ENCODE assay signal across 8 cellular contexts in the genomic region with DNA sequence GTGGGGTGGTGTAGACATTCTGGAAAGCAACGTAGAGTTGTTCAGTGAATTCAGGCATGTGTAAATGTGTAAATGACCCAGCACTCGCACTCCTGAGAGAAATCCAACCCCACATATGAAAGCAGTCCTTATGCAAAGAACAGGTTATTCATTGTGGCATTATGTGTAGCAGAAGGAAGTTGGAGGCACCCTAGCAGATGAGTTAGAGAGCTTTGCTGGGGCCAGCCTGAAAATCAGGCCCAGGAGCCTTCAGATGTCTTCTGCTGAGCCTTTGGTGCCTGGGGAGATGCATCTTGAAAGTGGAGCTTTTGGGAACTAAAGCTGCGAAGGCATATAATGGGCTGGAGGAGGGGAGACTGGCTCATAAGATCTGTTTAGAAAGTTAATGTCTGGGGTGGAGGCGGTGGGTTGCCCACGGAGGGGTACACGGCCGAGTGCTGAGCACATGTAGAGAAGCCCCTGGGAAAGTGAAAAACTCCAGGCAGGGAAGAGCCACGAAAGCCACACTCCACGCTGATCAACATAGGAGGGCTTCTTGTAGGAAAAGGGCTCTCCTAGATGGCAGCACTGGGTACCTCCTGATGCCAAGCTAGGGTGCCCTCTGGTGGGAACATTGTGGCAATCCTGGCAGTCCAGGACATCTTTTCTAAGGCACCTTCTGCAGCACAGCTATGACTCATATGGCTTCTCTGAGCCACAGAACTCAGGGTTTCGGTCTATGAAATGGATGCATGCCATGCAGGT. TPM values are rescaled to one million over a fixed set of nuclear protein-coding genes. Genes with fewer than 3 reads are reported as not detected.
DNase-seq lines count a peak whose midpoint lies in the region; ATAC-seq, FAIRE-seq and TF ChIP-seq lines count a peak whose summit lies in the region.

No MANE protein-coding gene starts in this region.

- H3K79me2 ChIP-seq in mammary epithelial cell (ENCODE audit: insufficient read depth, low read length): no peaks in the 10 kb centered on the region
- no peaks in the 10 kb centered on the region for H3K79me2 ChIP-seq in keratinocyte (ENCODE audit: control insufficient read depth, insufficient read depth, low read length)

- intact Hi-C loops in mammary epithelial cell (cut with micrococcal nuclease): loop anchor here (1.0 to 2.0 kb wide), 10 partner anchors 45 to 553 kb away; a partner anchor contains a TSS

- H3K27ac ChIP-seq in mammary epithelial cell (ENCODE audit: insufficient read depth, low read depth, low read length) (peak overlapping the region; percentile 56), keratinocyte (ENCODE audit: control insufficient read depth, insufficient read depth, low read length) (no peak overlapping the region)

- peak; percentile 55 for DNase-seq in AG04449 (ENCODE audit: low read depth, low spot score)
- DNase-seq in NCI-H2196 (lab: John Stamatoyannopoulos, UW; ENCODE audit: unreplicated experiment): peak; percentile 87
- DNase-seq in mammary epithelial cell: peak; percentile 97
- peak; percentile 98 for DNase-seq in keratinocyte (ENCODE audit: low read depth, low spot score)
- DNase-seq in stimulated activated CD4-positive, alpha-beta T cell treated with anti-CD3 and anti-CD28 coated beads, Interleukin-2, amount 100 ng/mL, for 24 hours: peak; percentile 75 to 80

- H2AFZ ChIP-seq in mammary epithelial cell (ENCODE audit: low read depth, low read length): peak overlapping the region; percentile 60
- no peak overlapping the region for H2AFZ ChIP-seq in keratinocyte (ENCODE audit: control insufficient read depth, low read length)

- H3K4me2 ChIP-seq in mammary epithelial cell (ENCODE audit: insufficient read depth, low read depth, low read length) (no peak overlapping the region), keratinocyte (ENCODE audit: control insufficient read depth, extremely low read depth, insufficient read depth, low read depth, low read length) (peak overlapping the region; percentile 29)

- H3K36me3 ChIP-seq in mammary epithelial cell (ENCODE audit: insufficient read depth, low read length) (no peaks in the 10 kb centered on the region), keratinocyte (ENCODE audit: control insufficient read depth in 2 of 2, extremely low read depth in 1 of 2, insufficient read depth in 2 of 2, low read length in 2 of 2) (no peaks in the 10 kb centered on the region)

- no peaks in the 10 kb centered on the region for H3K27me3 ChIP-seq in mammary epithelial cell (ENCODE audit: insufficient read depth, low read length)
- H3K27me3 ChIP-seq in keratinocyte (ENCODE audit: control insufficient read depth, extremely low read depth, insufficient read depth, low read length): peaks cover 4% of the 10 kb centered on the region

- H3K4me3 ChIP-seq in AG04449 (ENCODE audit: low read depth, low read length) (no peak overlapping the region), WI38 (ENCODE audit: low read depth, low read length) (no peak overlapping the region), mammary epithelial cell (replicated peaks in 1 of 3; ENCODE audit: insufficient read depth in 1 of 3, low read depth in 2 of 3, low read length in 3 of 3) (no peak overlapping the region), keratinocyte (ENCODE audit: control insufficient read depth in 2 of 3, extremely low read depth in 1 of 3, insufficient read depth in 2 of 3, low read depth in 1 of 3, low read length in 3 of 3) (no peak overlapping the region)

- peaks cover 15% of the 10 kb centered on the region for H3K4me1 ChIP-seq in mammary epithelial cell (ENCODE audit: insufficient read depth, low read length)
- peaks cover 13% of the 10 kb centered on the region for H3K4me1 ChIP-seq in keratinocyte (ENCODE audit: control insufficient read depth, extremely low read depth, insufficient read depth, low read length)

- H3K9me1 ChIP-seq in keratinocyte (ENCODE audit: control insufficient read depth, extremely low read depth, insufficient read depth, low read length): no peaks in the 10 kb centered on the region

- H3K9ac ChIP-seq in mammary epithelial cell (ENCODE audit: insufficient read depth, low read length): no peak overlapping the region
- H3K9ac ChIP-seq in keratinocyte (ENCODE audit: control insufficient read depth, extremely low read depth, insufficient read depth, low read length): no peak overlapping the region

- in situ Hi-C loops in mammary epithelial cell (cut with MboI; ENCODE audit: low sequenced_read_pairs in 2 of 2): loop anchor here in 1 of 2 donors (5.0 kb wide), 3 partner anchors 45 to 170 kb away; no protein-coding TSS in a partner anchor

- BruUV-seq in mammary epithelial cell (replicated peaks; lab: Mats Ljungman, UMichigan): no TSS peak

- 45% methylated on average over 8 of the region's 10 CpGs for WGBS in mammary epithelial cell (ENCODE audit: low coverage, missing lambda C conversion rate)

- TF ChIP-seq CTCF in AG04449 (IDR thresholded peaks at IDR 0.05; ENCODE audit: insufficient read depth, low read length, missing control alignments) (peak; percentile 98), WI38 (IDR thresholded peaks at IDR 0.05; ENCODE audit: low read depth, low read length) (peak; percentile 87), mammary epithelial cell (conservative IDR thresholded peaks at IDR 0.05 in 1 of 2, IDR thresholded peaks at IDR 0.05 in 1 of 2; ENCODE audit: extremely low read depth in 1 of 2, insufficient read depth in 1 of 2, low read depth in 1 of 2, low read length in 2 of 2) (peak; percentile 99 to 100), keratinocyte (optimal IDR thresholded peaks at IDR 0.05 in 1 of 3, IDR thresholded peaks at IDR 0.05 in 1 of 3, conservative IDR thresholded peaks at IDR 0.05 in 1 of 3; ENCODE audit: extremely low read depth in 1 of 3, insufficient read depth in 2 of 3, low read length in 3 of 3) (peak; percentile 98 to 100 (median 100))

- H4K20me1 ChIP-seq in mammary epithelial cell (ENCODE audit: insufficient read depth, low read length): no peaks in the 10 kb centered on the region
- H4K20me1 ChIP-seq in keratinocyte (ENCODE audit: control insufficient read depth, extremely low read depth, insufficient read depth, low read length): no peaks in the 10 kb centered on the region

- CTCF ChIA-PET in AG04449 (lab: Yijun Ruan, JAX): interaction anchor here (0.5 to 12.4 kb wide), 55 partner anchors 10 to 679 kb away, joined by 3 to 182 read pairs (median 6); a partner anchor contains a TSS
- CTCF ChIA-PET in mammary epithelial cell (lab: Charles Lee; ENCODE audit: low non-redundant PET): interaction anchor here (0.6 to 1.0 kb wide), 12 partner anchors 12 to 553 kb away, joined by 3 to 13 read pairs (median 6); no protein-coding TSS in a partner anchor

- H3K9me3 ChIP-seq in mammary epithelial cell (replicated peaks; ENCODE audit: insufficient read depth, low read length) (no peaks in the 10 kb centered on the region), keratinocyte (ENCODE audit: control insufficient read depth, low read depth, low read length) (no peaks in the 10 kb centered on the region)

- POLR2A ChIA-PET in AG04449 (lab: Yijun Ruan, JAX): no interaction called here

- peak; percentile 94 for ATAC-seq in GM18867 (IDR thresholded peaks at IDR 0.05; ENCODE audit: unreplicated experiment)
- peak; percentile 92 for ATAC-seq in HG03135 (IDR thresholded peaks at IDR 0.05; ENCODE audit: unreplicated experiment)

- FAIRE-seq in keratinocyte (lab: Jason Lieb, UNC): peak; percentile 100

- dilution Hi-C loops in mammary epithelial cell (cut with HindIII; ENCODE audit: low sequenced_read_pairs): loop anchor here (5.0 kb wide), 2 partner anchors 40 to 90 kb away; no protein-coding TSS in a partner anchor
- dilution Hi-C loops in keratinocyte (cut with MboI; ENCODE audit: extremely low pct_ligation_motif_present, low sequenced_read_pairs): no loop called here

RNA-seq across cellular contexts. Expression of a gene that starts 6.1 kb away (rescaled TPM):
- total RNA-seq in mammary epithelial cell: 1 to 10 TPM in 1 of 2 donors, not detected in 1; 9.0 TPM
- polyA plus RNA-seq in mammary epithelial cell (0.07 TPM), keratinocyte (not detected in 3 replicates)
- polyA minus RNA-seq in mammary epithelial cell (not detected), keratinocyte (not detected in 3 replicates)
- polyA plus RNA-seq in keratinocyte (2011; ENCODE audit: low read depth): not detected
- not detected in 2 replicates for polyA plus RNA-seq in keratinocyte (2011; cell fraction: cytosol; rRNA removed)
- polyA plus RNA-seq in keratinocyte (2011; cell fraction: nucleus; rRNA removed): not detected in 2 replicates
- polyA plus RNA-seq in keratinocyte (2012; ENCODE audit: low replicate concordance): not detected in 2 replicates
- not detected for polyA minus RNA-seq in keratinocyte (2011; cell fraction: cytosol; rRNA and poly(A)+ RNA removed)
- not detected in 2 replicates for polyA minus RNA-seq in keratinocyte (2011; cell fraction: nucleus; rRNA and poly(A)+ RNA removed)

RNA-seq across cellular contexts. Expression of a gene that starts 35.9 kb away (rescaled TPM):
- 100 to 1,000 TPM; 176 to 903 TPM for total RNA-seq in mammary epithelial cell
- 90.5 TPM for polyA plus RNA-seq in mammary epithelial cell
- 21.9 TPM for polyA minus RNA-seq in mammary epithelial cell
- 0.03 to 0.15 TPM in 2 of 3 replicates, not detected in the other for polyA plus RNA-seq in keratinocyte
- 0.96 TPM for polyA plus RNA-seq in keratinocyte (2011; ENCODE audit: low read depth)
- 0.04 and 0.05 TPM in 2 replicates for polyA plus RNA-seq in keratinocyte (2011; cell fraction: cytosol; rRNA removed)
- polyA plus RNA-seq in keratinocyte (2011; cell fraction: nucleus; rRNA removed): 0.09 TPM in 1 of 2 replicates, not detected in the other
- polyA plus RNA-seq in keratinocyte (2012; ENCODE audit: low replicate concordance): 0.09 and 0.95 TPM in 2 replicates
- 0.20 TPM in 1 of 3 replicates, not detected in the others for polyA minus RNA-seq in keratinocyte
- not detected for polyA minus RNA-seq in keratinocyte (2011; cell fraction: cytosol; rRNA and poly(A)+ RNA removed)
- polyA minus RNA-seq in keratinocyte (2011; cell fraction: nucleus; rRNA and poly(A)+ RNA removed): not detected in 2 replicates

RNA-seq across cellular contexts. Expression of a gene that starts 40.0 kb away (rescaled TPM):
- total RNA-seq in mammary epithelial cell: not detected
- polyA plus RNA-seq in mammary epithelial cell (not detected), keratinocyte (not detected in 3 replicates)
- polyA minus RNA-seq in mammary epithelial cell (not detected), keratinocyte (not detected in 3 replicates)
- polyA plus RNA-seq in keratinocyte (2011; ENCODE audit: low read depth): not detected
- not detected in 2 replicates for polyA plus RNA-seq in keratinocyte (2011; cell fraction: cytosol; rRNA removed)
- not detected in 2 replicates for polyA plus RNA-seq in keratinocyte (2011; cell fraction: nucleus; rRNA removed)
- polyA plus RNA-seq in keratinocyte (2012; ENCODE audit: low replicate concordance): not detected in 2 replicates
- not detected for polyA minus RNA-seq in keratinocyte (2011; cell fraction: cytosol; rRNA and poly(A)+ RNA removed)
- not detected in 2 replicates for polyA minus RNA-seq in keratinocyte (2011; cell fraction: nucleus; rRNA and poly(A)+ RNA removed)

RNA-seq across cellular contexts. Expression of a gene that starts 52.8 kb away (rescaled TPM):
- 10 to 100 TPM in 1 of 2 donors, 1 to 10 TPM in 1; 6.3 to 34.9 TPM for total RNA-seq in mammary epithelial cell
- polyA plus RNA-seq in mammary epithelial cell: 8.6 TPM
- 0.72 TPM for polyA minus RNA-seq in mammary epithelial cell
- 0.03 TPM in 1 of 3 replicates, not detected in the others for polyA plus RNA-seq in keratinocyte
- not detected for polyA plus RNA-seq in keratinocyte (2011; ENCODE audit: low read depth)
- polyA plus RNA-seq in keratinocyte (2011; cell fraction: cytosol; rRNA removed): not detected in 2 replicates
- polyA plus RNA-seq in keratinocyte (2011; cell fraction: nucleus; rRNA removed): not detected in 2 replicates
- polyA plus RNA-seq in keratinocyte (2012; ENCODE audit: low replicate concordance): 0.20 TPM in 1 of 2 replicates, not detected in the other
- not detected in 3 replicates for polyA minus RNA-seq in keratinocyte
- not detected for polyA minus RNA-seq in keratinocyte (2011; cell fraction: cytosol; rRNA and poly(A)+ RNA removed)
- polyA minus RNA-seq in keratinocyte (2011; cell fraction: nucleus; rRNA and poly(A)+ RNA removed): not detected in 2 replicates

RNA-seq across cellular contexts. Expression of a gene that starts 58.2 kb away (rescaled TPM):
- under 1 TPM in 1 of 2 donors, not detected in 1; 0.14 TPM for total RNA-seq in mammary epithelial cell
- polyA plus RNA-seq in mammary epithelial cell: 0.08 TPM
- not detected for polyA minus RNA-seq in mammary epithelial cell
- polyA plus RNA-seq in keratinocyte: 0.05 to 0.13 TPM (median 0.10 TPM) in 3 replicates
- 0.50 TPM for polyA plus RNA-seq in keratinocyte (2011; ENCODE audit: low read depth)
- polyA plus RNA-seq in keratinocyte (2011; cell fraction: cytosol; rRNA removed): 0.02 and 0.08 TPM in 2 replicates
- 0.06 and 0.24 TPM in 2 replicates for polyA plus RNA-seq in keratinocyte (2011; cell fraction: nucleus; rRNA removed)
- 0.34 TPM in 1 of 2 replicates, not detected in the other for polyA plus RNA-seq in keratinocyte (2012; ENCODE audit: low replicate concordance)
- polyA minus RNA-seq in keratinocyte: 0.20 TPM in 1 of 3 replicates, not detected in the others
- not detected for polyA minus RNA-seq in keratinocyte (2011; cell fraction: cytosol; rRNA and poly(A)+ RNA removed)
- polyA minus RNA-seq in keratinocyte (2011; cell fraction: nucleus; rRNA and poly(A)+ RNA removed): 0.21 TPM in 1 of 2 replicates, not detected in the other

Comparison
In these comparisons a context has a peak if more than half of its experiments do, and no peak if none do; other contexts are left out.
1. RNA of a gene that starts 35.9 kb away (polyA plus RNA-seq): 90.5 TPM in mammary epithelial cell (single experiment); 0.03 to 0.96 TPM in keratinocyte; every median in the first group is over 10 times any median in the second.
2. Peak in every context shown above with its lines, with median percentiles within 50 percentile points of each other: DNase-seq and CTCF ChIP-seq.